8 cellular contexts compared by ENCODE assay signal in genomic region chr1:58904299-58905125, GRCh38.
DNase-seq lines count a peak whose midpoint lies in the region; ATAC-seq and TF ChIP-seq lines count a peak whose summit lies in the region.

No MANE protein-coding gene starts in this region.

- peak overlapping the region; percentile 91 to 97 for H3K27ac ChIP-seq in ascending aorta
- peak overlapping the region; percentile 97 to 98 for H3K27ac ChIP-seq in left lung
- H3K27ac ChIP-seq in thoracic aorta, result peak overlapping the region; percentile 90 to 93

- CTCF ChIA-PET in activated CD4-positive, alpha-beta T cell treated with anti-CD3 and anti-CD28 coated beads for 36 hours (lab: Charles Lee), result no interaction called here

- H3K4me1 ChIP-seq in ascending aorta (peaks cover 2 to 4% of the 10 kb centered on the region in 2 donors), left lung (peaks cover 2 to 55% of the 10 kb centered on the region in 2 donors), thoracic aorta (ENCODE audit: control insufficient read depth in 1 of 2, low read depth in 2 of 2) (peaks cover 0 to 29% of the 10 kb centered on the region in 2 donors)

- intact Hi-C loops in activated CD4-positive, alpha-beta T cell treated with anti-CD3 and anti-CD28 coated beads for 36 hours (cut with DNase I, micrococcal nuclease), result loop anchor here (5.0 kb wide), 2 partner anchors 103 to 393 kb away; partner anchors contain the start of gene FGGY (in 2 of the 2)
- intact Hi-C loops in ascending aorta (cut with DNase I) (loop anchor here (5.0 to 10.0 kb wide), 3 partner anchors 158 to 490 kb away; no protein-coding TSS in a partner anchor), left lung (cut with DNase I) (loop anchor here in 1 of 2 donors (10.0 kb wide), 1 partner anchor 120 kb away; the partner anchor contains the start of gene JUN)

- no peak for DNase-seq in activated CD4-positive, alpha-beta T cell treated with anti-CD3 and anti-CD28 coated beads for 36 hours
- DNase-seq in activated CD4-positive, alpha-beta T cell treated with anti-CD3 and anti-CD28 coated beads for 48 hours, result no peak
- DNase-seq in ascending aorta (ENCODE audit: low spot score in 2 of 2) (no peak), left lung (no peak), thoracic aorta (ENCODE audit: low spot score) (no peak), UCSD-AML1 (lab: John Stamatoyannopoulos, UW; ENCODE audit: unreplicated experiment) (no peak)
- DNase-seq in activated effector memory CD4-positive, alpha-beta T cell treated with anti-CD3 and anti-CD28 coated beads, Interleukin-2, amount 50 U/mL, for 16 hours, result no peak

- peak overlapping the region; percentile 59 to 76 for H3K4me3 ChIP-seq in ascending aorta
- peak overlapping the region; percentile 35 to 52 for H3K4me3 ChIP-seq in left lung
- peak overlapping the region; percentile 72 for H3K4me3 ChIP-seq in thoracic aorta

- no peaks in the 10 kb centered on the region for H3K36me3 Mint-ChIP-seq in activated CD4-positive, alpha-beta T cell treated with anti-CD3 and anti-CD28 coated beads for 36 hours (ENCODE audit: low read depth)

- H3K9me3 ChIP-seq in ascending aorta, result no peaks in the 10 kb centered on the region
- H3K9me3 ChIP-seq in left lung, result no peaks in the 10 kb centered on the region
- H3K9me3 ChIP-seq in thoracic aorta, result no peaks in the 10 kb centered on the region

- TF ChIP-seq CTCF in ascending aorta (IDR thresholded peaks at IDR 0.05) (no peak), left lung (IDR thresholded peaks at IDR 0.05) (no peak), thoracic aorta (IDR thresholded peaks at IDR 0.05) (no peak)

- POLR2A ChIA-PET in activated CD4-positive, alpha-beta T cell treated with anti-CD3 and anti-CD28 coated beads for 36 hours (lab: Charles Lee), result no interaction called here

- no peak for ATAC-seq in activated CD4-positive, alpha-beta T cell treated with anti-CD3 and anti-CD28 coated beads for 36 hours
- no peak for ATAC-seq in left lung
- ATAC-seq in thoracic aorta (ENCODE audit: insufficient number of reproducible peaks, low FRiP score, low read depth), result no peak
- no peak for ATAC-seq in HG03571 (IDR thresholded peaks at IDR 0.05; ENCODE audit: unreplicated experiment)

- peak overlapping the region; percentile 62 for H3K4me3 Mint-ChIP-seq in activated CD4-positive, alpha-beta T cell treated with anti-CD3 and anti-CD28 coated beads for 36 hours

- H3K27me3 Mint-ChIP-seq in activated CD4-positive, alpha-beta T cell treated with anti-CD3 and anti-CD28 coated beads for 36 hours, result no peaks in the 10 kb centered on the region

- H3K9me3 Mint-ChIP-seq in activated CD4-positive, alpha-beta T cell treated with anti-CD3 and anti-CD28 coated beads for 36 hours (ENCODE audit: low read depth), result no peaks in the 10 kb centered on the region

- H3K4me1 Mint-ChIP-seq in activated CD4-positive, alpha-beta T cell treated with anti-CD3 and anti-CD28 coated beads for 36 hours, result peaks cover 15% of the 10 kb centered on the region

- H3K27me3 ChIP-seq in ascending aorta, result no peaks in the 10 kb centered on the region
- no peaks in the 10 kb centered on the region for H3K27me3 ChIP-seq in left lung
- H3K27me3 ChIP-seq in thoracic aorta (replicated peaks; ENCODE audit: insufficient read depth), result no peaks in the 10 kb centered on the region

- H3K27ac Mint-ChIP-seq in activated CD4-positive, alpha-beta T cell treated with anti-CD3 and anti-CD28 coated beads for 36 hours, result peak overlapping the region; percentile 80

- H3K36me3 ChIP-seq in ascending aorta, result no peaks in the 10 kb centered on the region
- no peaks in the 10 kb centered on the region for H3K36me3 ChIP-seq in left lung
- H3K36me3 ChIP-seq in thoracic aorta, result no peaks in the 10 kb centered on the region
